1 cellular context compared by ENCODE assay signal in the genomic region with DNA sequence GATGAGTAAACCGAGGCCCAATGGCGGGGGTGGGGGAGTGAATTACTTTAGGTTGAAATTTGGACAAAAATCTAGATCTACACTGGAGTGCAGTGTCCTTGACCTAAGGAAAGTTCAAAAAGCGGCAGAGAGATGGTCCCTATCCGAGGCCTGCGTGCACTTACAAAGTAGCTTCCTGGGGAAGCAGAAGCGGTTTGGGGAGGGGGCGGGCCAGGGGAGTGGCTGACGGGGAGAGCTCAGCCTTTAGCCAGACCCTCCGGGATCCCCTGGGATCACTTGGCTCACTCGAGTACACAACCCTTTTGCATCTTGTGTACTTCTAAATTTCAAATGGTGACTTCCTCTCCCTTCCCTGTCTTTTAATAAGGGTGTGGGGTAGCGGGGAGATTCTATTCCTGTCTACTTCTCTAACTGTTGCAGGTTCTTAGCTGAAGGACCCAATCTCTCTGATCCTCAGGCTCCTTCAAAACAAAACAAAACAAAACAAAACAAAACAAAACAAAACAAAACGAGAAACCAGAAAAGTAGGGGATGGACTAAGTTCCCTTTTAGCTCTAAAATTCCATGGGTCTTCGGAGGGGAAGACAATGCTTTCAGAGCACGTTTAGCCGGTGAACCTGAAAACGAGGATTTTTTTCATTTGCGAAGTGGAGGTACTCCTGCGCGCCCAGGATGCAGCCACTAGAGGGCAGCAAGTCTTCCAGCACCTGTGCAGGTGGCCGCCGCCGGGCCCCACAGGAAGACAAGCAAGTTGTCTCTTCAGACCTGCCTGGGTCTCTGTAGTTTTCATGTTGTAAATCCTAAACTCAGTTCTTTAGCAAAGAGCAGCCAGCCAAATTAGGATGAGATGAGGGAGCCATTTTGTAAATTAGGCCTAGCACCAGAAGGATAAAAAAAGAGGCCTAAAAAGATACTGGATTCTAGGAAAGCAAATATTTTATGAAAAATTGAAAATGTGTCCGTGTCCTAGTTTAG.
A peak's percentile ranks its signal among the peaks of the same experiment; 100 is the strongest.
TF ChIP-seq lines count a peak whose summit lies in the region.

No MANE protein-coding gene starts in this region.

TF ChIP-seq in HepG2, 621 proteins besides CTCF, POLR2A, EP300 and RAD21 (continues in another document):
- TF ChIP-seq KAT8 (CRISPR knock-in tag; IDR thresholded peaks at IDR 0.05) (peak; percentile 41; the same call in 1 of the 2 replicates), RFX3 (CRISPR knock-in tag; IDR thresholded peaks at IDR 0.05) (no peak), GATAD2A (CRISPR knock-in tag; IDR thresholded peaks at IDR 0.05) (0 out of 2 replicates have a peak, but pooled peaks have one; percentile 38), MIER2 (CRISPR knock-in tag; IDR thresholded peaks at IDR 0.05) (0 out of 2 replicates have a peak, but pooled peaks have one; percentile 18), ZNF614 (CRISPR knock-in tag; IDR thresholded peaks at IDR 0.05; ENCODE audit: borderline replicate concordance) (peak; percentile 57; the same call in 1 of the 2 replicates), ZNF605 (CRISPR knock-in tag; IDR thresholded peaks at IDR 0.05) (0 out of 2 replicates have a peak, but pooled peaks have one; percentile 26), BORCS8-MEF2B (CRISPR knock-in tag; IDR thresholded peaks at IDR 0.05) (0 out of 2 replicates have a peak, but pooled peaks have one; percentile 38), SNAPC2 (CRISPR knock-in tag; IDR thresholded peaks at IDR 0.05) (0 out of 2 replicates have a peak, but pooled peaks have one; percentile 37), LCORL (IDR thresholded peaks at IDR 0.05) (no peak), LCORL (CRISPR knock-in tag; IDR thresholded peaks at IDR 0.05) (0 out of 2 replicates have a peak, but pooled peaks have one; percentile 11), CBX5 (CRISPR knock-in tag; IDR thresholded peaks at IDR 0.05; ENCODE audit: borderline replicate concordance) (no peak), ELF3 (CRISPR knock-in tag; IDR thresholded peaks at IDR 0.05) (0 out of 2 replicates have a peak, but pooled peaks have one; percentile 39), TBX2 (CRISPR knock-in tag; IDR thresholded peaks at IDR 0.05; ENCODE audit: borderline replicate concordance) (0 out of 2 replicates have a peak, but pooled peaks have one; percentile 24), HDAC1 (CRISPR knock-in tag; IDR thresholded peaks at IDR 0.05) (peak; percentile 39; the same call in 1 of the 2 replicates), THAP11 (CRISPR knock-in tag; IDR thresholded peaks at IDR 0.05) (peak; percentile 61), ZNF713 (CRISPR knock-in tag; IDR thresholded peaks at IDR 0.05) (no peak), SMYD3 (CRISPR knock-in tag; IDR thresholded peaks at IDR 0.05) (peak; percentile 57; the same call in 1 of the 2 replicates), IRF2 (CRISPR knock-in tag; IDR thresholded peaks at IDR 0.05) (0 out of 2 replicates have a peak, but pooled peaks have one; percentile 22), SMC3 (IDR thresholded peaks at IDR 0.05; ENCODE audit: low read length) (peak; percentile 77), ELF1 (CRISPR knock-in tag; IDR thresholded peaks at IDR 0.05) (0 out of 2 replicates have a peak, but pooled peaks have one; percentile 32), RFX1 (IDR thresholded peaks at IDR 0.05) (no peak), SALL1 (CRISPR knock-in tag; IDR thresholded peaks at IDR 0.05) (peak; percentile 59; the same call in 1 of the 2 replicates), SOX6 (IDR thresholded peaks at IDR 0.05) (no peak), SOX6 (CRISPR knock-in tag; IDR thresholded peaks at IDR 0.05) (0 out of 2 replicates have a peak, but pooled peaks have one; percentile 19), ZNF263 (CRISPR knock-in tag; IDR thresholded peaks at IDR 0.05) (0 out of 2 replicates have a peak, but pooled peaks have one; percentile 29), ZNF264 (CRISPR knock-in tag; IDR thresholded peaks at IDR 0.05) (0 out of 2 replicates have a peak, but pooled peaks have one; percentile 39), ZFY (CRISPR knock-in tag; IDR thresholded peaks at IDR 0.05) (peak; percentile 32; the same call in 1 of the 2 replicates), HDAC6 (IDR thresholded peaks at IDR 0.05; ENCODE audit: low read depth, low read length) (no peak), ZEB1 (IDR thresholded peaks at IDR 0.05; ENCODE audit: insufficient replicate concordance, low read depth) (peak; percentile 91), STAG1 (CRISPR knock-in tag; IDR thresholded peaks at IDR 0.05) (peak; percentile 85), XRCC5 (optimal IDR thresholded peaks at IDR 0.05; ENCODE audit: low read length) (peak; percentile 76), BHLHE40 (IDR thresholded peaks at IDR 0.05; ENCODE audit: low read length) (peak; percentile 8; the same call in 1 of the 2 replicates), ARNT2 (CRISPR knock-in tag; IDR thresholded peaks at IDR 0.05; ENCODE audit: low read depth) (0 out of 2 replicates have a peak, but pooled peaks have one; percentile 36)
- TF ChIP-seq, protein P1, sequence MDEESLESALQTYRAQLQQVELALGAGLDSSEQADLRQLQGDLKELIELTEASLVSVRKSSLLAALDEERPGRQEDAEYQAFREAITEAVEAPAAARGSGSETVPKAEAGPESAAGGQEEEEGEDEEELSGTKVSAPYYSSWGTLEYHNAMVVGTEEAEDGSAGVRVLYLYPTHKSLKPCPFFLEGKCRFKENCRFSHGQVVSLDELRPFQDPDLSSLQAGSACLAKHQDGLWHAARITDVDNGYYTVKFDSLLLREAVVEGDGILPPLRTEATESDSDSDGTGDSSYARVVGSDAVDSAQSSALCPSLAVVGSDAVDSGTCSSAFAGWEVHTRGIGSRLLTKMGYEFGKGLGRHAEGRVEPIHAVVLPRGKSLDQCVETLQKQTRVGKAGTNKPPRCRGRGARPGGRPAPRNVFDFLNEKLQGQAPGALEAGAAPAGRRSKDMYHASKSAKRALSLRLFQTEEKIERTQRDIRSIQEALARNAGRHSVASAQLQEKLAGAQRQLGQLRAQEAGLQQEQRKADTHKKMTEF (CRISPR knock-in tag; IDR thresholded peaks at IDR 0.05) = peak; percentile 45; the same call in 1 of the 2 replicates
- TF ChIP-seq, protein P2, sequence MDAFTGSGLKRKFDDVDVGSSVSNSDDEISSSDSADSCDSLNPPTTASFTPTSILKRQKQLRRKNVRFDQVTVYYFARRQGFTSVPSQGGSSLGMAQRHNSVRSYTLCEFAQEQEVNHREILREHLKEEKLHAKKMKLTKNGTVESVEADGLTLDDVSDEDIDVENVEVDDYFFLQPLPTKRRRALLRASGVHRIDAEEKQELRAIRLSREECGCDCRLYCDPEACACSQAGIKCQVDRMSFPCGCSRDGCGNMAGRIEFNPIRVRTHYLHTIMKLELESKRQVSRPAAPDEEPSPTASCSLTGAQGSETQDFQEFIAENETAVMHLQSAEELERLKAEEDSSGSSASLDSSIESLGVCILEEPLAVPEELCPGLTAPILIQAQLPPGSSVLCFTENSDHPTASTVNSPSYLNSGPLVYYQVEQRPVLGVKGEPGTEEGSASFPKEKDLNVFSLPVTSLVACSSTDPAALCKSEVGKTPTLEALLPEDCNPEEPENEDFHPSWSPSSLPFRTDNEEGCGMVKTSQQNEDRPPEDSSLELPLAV (CRISPR knock-in tag; conservative IDR thresholded peaks at IDR 0.05; ENCODE audit: low read depth) = no peak
- TF ChIP-seq, protein P3, sequence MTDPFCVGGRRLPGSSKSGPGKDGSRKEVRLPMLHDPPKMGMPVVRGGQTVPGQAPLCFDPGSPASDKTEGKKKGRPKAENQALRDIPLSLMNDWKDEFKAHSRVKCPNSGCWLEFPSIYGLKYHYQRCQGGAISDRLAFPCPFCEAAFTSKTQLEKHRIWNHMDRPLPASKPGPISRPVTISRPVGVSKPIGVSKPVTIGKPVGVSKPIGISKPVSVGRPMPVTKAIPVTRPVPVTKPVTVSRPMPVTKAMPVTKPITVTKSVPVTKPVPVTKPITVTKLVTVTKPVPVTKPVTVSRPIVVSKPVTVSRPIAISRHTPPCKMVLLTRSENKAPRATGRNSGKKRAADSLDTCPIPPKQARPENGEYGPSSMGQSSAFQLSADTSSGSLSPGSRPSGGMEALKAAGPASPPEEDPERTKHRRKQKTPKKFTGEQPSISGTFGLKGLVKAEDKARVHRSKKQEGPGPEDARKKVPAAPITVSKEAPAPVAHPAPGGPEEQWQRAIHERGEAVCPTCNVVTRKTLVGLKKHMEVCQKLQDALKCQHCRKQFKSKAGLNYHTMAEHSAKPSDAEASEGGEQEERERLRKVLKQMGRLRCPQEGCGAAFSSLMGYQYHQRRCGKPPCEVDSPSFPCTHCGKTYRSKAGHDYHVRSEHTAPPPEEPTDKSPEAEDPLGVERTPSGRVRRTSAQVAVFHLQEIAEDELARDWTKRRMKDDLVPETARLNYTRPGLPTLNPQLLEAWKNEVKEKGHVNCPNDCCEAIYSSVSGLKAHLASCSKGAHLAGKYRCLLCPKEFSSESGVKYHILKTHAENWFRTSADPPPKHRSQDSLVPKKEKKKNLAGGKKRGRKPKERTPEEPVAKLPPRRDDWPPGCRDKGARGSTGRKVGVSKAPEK (CRISPR knock-in tag; IDR thresholded peaks at IDR 0.05; ENCODE audit: borderline replicate concordance) = 0 out of 2 replicates have a peak, but pooled peaks have one; percentile 27
- TF ChIP-seq, protein P4, sequence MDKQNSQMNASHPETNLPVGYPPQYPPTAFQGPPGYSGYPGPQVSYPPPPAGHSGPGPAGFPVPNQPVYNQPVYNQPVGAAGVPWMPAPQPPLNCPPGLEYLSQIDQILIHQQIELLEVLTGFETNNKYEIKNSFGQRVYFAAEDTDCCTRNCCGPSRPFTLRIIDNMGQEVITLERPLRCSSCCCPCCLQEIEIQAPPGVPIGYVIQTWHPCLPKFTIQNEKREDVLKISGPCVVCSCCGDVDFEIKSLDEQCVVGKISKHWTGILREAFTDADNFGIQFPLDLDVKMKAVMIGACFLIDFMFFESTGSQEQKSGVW (CRISPR knock-in tag; IDR thresholded peaks at IDR 0.05; ENCODE audit: borderline replicate concordance) = no peak
- TF ChIP-seq, protein P5, sequence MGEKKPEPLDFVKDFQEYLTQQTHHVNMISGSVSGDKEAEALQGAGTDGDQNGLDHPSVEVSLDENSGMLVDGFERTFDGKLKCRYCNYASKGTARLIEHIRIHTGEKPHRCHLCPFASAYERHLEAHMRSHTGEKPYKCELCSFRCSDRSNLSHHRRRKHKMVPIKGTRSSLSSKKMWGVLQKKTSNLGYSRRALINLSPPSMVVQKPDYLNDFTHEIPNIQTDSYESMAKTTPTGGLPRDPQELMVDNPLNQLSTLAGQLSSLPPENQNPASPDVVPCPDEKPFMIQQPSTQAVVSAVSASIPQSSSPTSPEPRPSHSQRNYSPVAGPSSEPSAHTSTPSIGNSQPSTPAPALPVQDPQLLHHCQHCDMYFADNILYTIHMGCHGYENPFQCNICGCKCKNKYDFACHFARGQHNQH (CRISPR knock-in tag; IDR thresholded peaks at IDR 0.05) = peak; percentile 49; the same call in 1 of the 2 replicates
- TF ChIP-seq, protein P6, sequence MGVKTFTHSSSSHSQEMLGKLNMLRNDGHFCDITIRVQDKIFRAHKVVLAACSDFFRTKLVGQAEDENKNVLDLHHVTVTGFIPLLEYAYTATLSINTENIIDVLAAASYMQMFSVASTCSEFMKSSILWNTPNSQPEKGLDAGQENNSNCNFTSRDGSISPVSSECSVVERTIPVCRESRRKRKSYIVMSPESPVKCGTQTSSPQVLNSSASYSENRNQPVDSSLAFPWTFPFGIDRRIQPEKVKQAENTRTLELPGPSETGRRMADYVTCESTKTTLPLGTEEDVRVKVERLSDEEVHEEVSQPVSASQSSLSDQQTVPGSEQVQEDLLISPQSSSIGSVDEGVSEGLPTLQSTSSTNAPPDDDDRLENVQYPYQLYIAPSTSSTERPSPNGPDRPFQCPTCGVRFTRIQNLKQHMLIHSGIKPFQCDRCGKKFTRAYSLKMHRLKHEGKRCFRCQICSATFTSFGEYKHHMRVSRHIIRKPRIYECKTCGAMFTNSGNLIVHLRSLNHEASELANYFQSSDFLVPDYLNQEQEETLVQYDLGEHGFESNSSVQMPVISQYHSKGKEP (CRISPR knock-in tag; IDR thresholded peaks at IDR 0.05) = no peak
- TF ChIP-seq, protein P7, sequence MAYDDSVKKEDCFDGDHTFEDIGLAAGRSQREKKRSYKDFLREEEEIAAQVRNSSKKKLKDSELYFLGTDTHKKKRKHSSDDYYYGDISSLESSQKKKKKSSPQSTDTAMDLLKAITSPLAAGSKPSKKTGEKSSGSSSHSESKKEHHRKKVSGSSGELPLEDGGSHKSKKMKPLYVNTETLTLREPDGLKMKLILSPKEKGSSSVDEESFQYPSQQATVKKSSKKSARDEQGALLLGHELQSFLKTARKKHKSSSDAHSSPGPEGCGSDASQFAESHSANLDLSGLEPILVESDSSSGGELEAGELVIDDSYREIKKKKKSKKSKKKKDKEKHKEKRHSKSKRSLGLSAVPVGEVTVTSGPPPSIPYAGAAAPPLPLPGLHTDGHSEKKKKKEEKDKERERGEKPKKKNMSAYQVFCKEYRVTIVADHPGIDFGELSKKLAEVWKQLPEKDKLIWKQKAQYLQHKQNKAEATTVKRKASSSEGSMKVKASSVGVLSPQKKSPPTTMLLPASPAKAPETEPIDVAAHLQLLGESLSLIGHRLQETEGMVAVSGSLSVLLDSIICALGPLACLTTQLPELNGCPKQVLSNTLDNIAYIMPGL (CRISPR knock-in tag; IDR thresholded peaks at IDR 0.05; ENCODE audit: borderline replicate concordance in 1 of 2, low read depth in 1 of 2) = peak; percentile 33 to 60; a peak in 1 of 4 replicates
- TF ChIP-seq, protein P8, sequence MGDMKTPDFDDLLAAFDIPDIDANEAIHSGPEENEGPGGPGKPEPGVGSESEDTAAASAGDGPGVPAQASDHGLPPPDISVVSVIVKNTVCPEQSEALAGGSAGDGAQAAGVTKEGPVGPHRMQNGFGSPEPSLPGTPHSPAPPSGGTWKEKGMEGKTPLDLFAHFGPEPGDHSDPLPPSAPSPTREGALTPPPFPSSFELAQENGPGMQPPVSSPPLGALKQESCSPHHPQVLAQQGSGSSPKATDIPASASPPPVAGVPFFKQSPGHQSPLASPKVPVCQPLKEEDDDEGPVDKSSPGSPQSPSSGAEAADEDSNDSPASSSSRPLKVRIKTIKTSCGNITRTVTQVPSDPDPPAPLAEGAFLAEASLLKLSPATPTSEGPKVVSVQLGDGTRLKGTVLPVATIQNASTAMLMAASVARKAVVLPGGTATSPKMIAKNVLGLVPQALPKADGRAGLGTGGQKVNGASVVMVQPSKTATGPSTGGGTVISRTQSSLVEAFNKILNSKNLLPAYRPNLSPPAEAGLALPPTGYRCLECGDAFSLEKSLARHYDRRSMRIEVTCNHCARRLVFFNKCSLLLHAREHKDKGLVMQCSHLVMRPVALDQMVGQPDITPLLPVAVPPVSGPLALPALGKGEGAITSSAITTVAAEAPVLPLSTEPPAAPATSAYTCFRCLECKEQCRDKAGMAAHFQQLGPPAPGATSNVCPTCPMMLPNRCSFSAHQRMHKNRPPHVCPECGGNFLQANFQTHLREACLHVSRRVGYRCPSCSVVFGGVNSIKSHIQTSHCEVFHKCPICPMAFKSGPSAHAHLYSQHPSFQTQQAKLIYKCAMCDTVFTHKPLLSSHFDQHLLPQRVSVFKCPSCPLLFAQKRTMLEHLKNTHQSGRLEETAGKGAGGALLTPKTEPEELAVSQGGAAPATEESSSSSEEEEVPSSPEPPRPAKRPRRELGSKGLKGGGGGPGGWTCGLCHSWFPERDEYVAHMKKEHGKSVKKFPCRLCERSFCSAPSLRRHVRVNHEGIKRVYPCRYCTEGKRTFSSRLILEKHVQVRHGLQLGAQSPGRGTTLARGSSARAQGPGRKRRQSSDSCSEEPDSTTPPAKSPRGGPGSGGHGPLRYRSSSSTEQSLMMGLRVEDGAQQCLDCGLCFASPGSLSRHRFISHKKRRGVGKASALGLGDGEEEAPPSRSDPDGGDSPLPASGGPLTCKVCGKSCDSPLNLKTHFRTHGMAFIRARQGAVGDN (CRISPR knock-in tag; IDR thresholded peaks at IDR 0.05) = peak; percentile 48
